14 cellular contexts compared by ENCODE assay signal in the genomic region with DNA sequence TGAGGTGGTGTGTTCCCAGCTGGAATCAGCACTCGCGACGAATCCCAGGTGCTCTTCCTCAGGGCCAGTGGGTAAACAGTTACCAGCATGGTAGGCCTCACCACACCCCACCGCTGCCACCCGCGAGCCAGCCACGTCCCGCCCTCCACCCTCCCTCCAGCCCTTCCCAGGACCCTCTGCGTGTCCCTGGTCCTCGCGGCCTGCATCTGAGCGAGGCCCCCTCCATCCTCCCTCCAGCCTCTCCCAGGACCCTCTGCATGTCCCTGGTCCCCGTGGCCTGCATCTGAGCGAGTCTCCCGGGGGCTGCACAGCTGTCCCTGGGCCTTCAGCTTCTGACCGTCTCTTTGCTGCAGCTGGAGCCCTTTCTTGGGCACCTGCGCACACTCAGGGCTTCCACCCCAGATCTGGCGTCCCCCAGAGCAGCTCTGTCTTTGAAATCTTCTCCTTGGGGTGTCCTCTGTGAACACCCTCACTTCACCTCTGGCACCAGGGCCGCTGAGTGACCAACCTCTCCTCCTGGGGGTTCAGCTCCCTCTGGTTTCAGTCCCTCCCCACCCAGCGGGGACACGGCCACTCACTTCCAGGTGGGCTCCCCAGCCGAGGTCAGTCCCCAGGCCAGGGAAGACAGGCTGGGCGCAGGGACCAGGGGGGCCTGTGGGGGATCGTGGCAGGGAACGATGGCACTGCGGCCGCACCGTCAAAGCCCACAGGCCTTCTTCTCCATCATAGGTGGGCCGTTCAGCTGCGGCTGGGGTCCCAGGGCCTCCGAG. TPM values are rescaled to one million over a fixed set of nuclear protein-coding genes. Genes with fewer than 3 reads are reported as not detected.
"Had no signal": no experiment of that assay in that cellular context is flagged by ENCODE, and none has a peak within 500 bp of the region (broad histone marks: within the 10 kb centered on the region; RNA-seq: fewer than 3 reads in every experiment).

No MANE protein-coding gene starts in this region.

- H3K27me3 ChIP-seq: pancreas, thyroid gland, uterus had no signal

- H3K36me3 Mint-ChIP-seq: activated CD4-positive, alpha-beta memory T cell treated with anti-CD3 and anti-CD28 coated beads for 36 hours; activated naive CD8-positive, alpha-beta T cell treated with anti-CD3 and anti-CD28 coated beads, Interleukin-2, amount 10 ng/mL, durations not matched to agents 7 days and 5 days; memory B cell; natural killer cell treated with Interleukin-12 subunit alpha and Interleukin-12 subunit beta and Interleukin-15 and Interleukin-18, amount 100 ng/mL, for 72 hours had no signal

- H3K27ac Mint-ChIP-seq: activated CD4-positive, alpha-beta memory T cell treated with anti-CD3 and anti-CD28 coated beads for 36 hours; activated naive CD8-positive, alpha-beta T cell treated with anti-CD3 and anti-CD28 coated beads, Interleukin-2, amount 10 ng/mL, durations not matched to agents 7 days and 5 days; activated T-cell treated with anti-CD3 and anti-CD28 coated beads, Interleukin-2, amount 50 U/mL, for 72 hours; memory B cell; natural killer cell treated with Interleukin-12 subunit alpha and Interleukin-12 subunit beta and Interleukin-15 and Interleukin-18, amount 100 ng/mL, for 72 hours had no signal

- H3K4me3 Mint-ChIP-seq: activated CD4-positive, alpha-beta memory T cell treated with anti-CD3 and anti-CD28 coated beads for 36 hours; activated naive CD8-positive, alpha-beta T cell treated with anti-CD3 and anti-CD28 coated beads, Interleukin-2, amount 10 ng/mL, durations not matched to agents 7 days and 5 days; activated T-cell treated with anti-CD3 and anti-CD28 coated beads, Interleukin-2, amount 50 U/mL, for 72 hours; memory B cell; natural killer cell treated with Interleukin-12 subunit alpha and Interleukin-12 subunit beta and Interleukin-15 and Interleukin-18, amount 100 ng/mL, for 72 hours had no signal

- ATAC-seq: activated T-cell treated with anti-CD3 and anti-CD28 coated beads, Interleukin-2, amount 50 U/mL, for 72 hours; left lobe of liver had no signal

- H3K4me3 ChIP-seq: pancreas, thyroid gland, uterus had no signal

- DNase-seq: activated CD4-positive, alpha-beta memory T cell treated with anti-CD3 and anti-CD28 coated beads for 36 hours; activated naive CD8-positive, alpha-beta T cell treated with anti-CD3 and anti-CD28 coated beads, Interleukin-2, amount 10 ng/mL, durations not matched to agents 7 days and 5 days; activated T-cell treated with anti-CD3 and anti-CD28 coated beads, Interleukin-2, amount 50 U/mL, for 72 hours; central memory CD4-positive, alpha-beta T cell; effector memory CD4-positive, alpha-beta T cell; pancreas; stimulated activated CD4-positive, alpha-beta T cell treated with anti-CD3 and anti-CD28 coated beads, Interleukin-4, amount 100 ng/mL, for 4 hours; T-helper 9 cell; thyroid gland; uterus had no signal

- H3K36me3 ChIP-seq: pancreas, thyroid gland, uterus had no signal

- H3K27ac ChIP-seq: epithelial cell of prostate, pancreas, thyroid gland had no signal

- H3K9me3 Mint-ChIP-seq: activated CD4-positive, alpha-beta memory T cell treated with anti-CD3 and anti-CD28 coated beads for 36 hours; activated naive CD8-positive, alpha-beta T cell treated with anti-CD3 and anti-CD28 coated beads, Interleukin-2, amount 10 ng/mL, durations not matched to agents 7 days and 5 days; activated T-cell treated with anti-CD3 and anti-CD28 coated beads, Interleukin-2, amount 50 U/mL, for 72 hours; natural killer cell treated with Interleukin-12 subunit alpha and Interleukin-12 subunit beta and Interleukin-15 and Interleukin-18, amount 100 ng/mL, for 72 hours had no signal

- H3K4me1 Mint-ChIP-seq: activated naive CD8-positive, alpha-beta T cell treated with anti-CD3 and anti-CD28 coated beads, Interleukin-2, amount 10 ng/mL, durations not matched to agents 7 days and 5 days; memory B cell had no signal

- H3K4me1 ChIP-seq: pancreas had no signal

- H3K9me3 ChIP-seq: pancreas, thyroid gland, uterus had no signal

- FAIRE-seq: pancreas had no signal

RNA-seq across cellular contexts. Expression of gene COL6A1, which starts 58.5 kb away (rescaled TPM):
- total RNA-seq: natural killer cell treated with Interleukin-12 subunit alpha and Interleukin-12 subunit beta and Interleukin-15 and Interleukin-18, amount 100 ng/mL, for 72 hours had no signal
